Comparison of ENCODE assay signal across 1 cellular context in genomic region chr20:11537032-11537431, GRCh38.
TF ChIP-seq lines count a peak whose summit lies in the region.

No MANE protein-coding gene starts in this region.

TF ChIP-seq in A549, 52 proteins besides CTCF, POLR2A, EP300 and RAD21 (continued from another document):
- no peak for TF ChIP-seq ZSCAN20 (CRISPR knock-in tag; IDR thresholded peaks at IDR 0.05)
- TF ChIP-seq ELK1 (IDR thresholded peaks at IDR 0.05; ENCODE audit: low read depth, low read length), result no peak
- no peak for TF ChIP-seq ZFP36 (IDR thresholded peaks at IDR 0.05; ENCODE audit: borderline replicate concordance, partially characterized antibody)
- TF ChIP-seq TFCP2L1 (CRISPR knock-in tag; IDR thresholded peaks at IDR 0.05), result no peak
- TF ChIP-seq BCL3 (IDR thresholded peaks at IDR 0.05), result no peak
- TF ChIP-seq ZC3H11A (IDR thresholded peaks at IDR 0.05), result no peak
- no peak for TF ChIP-seq EHF (CRISPR knock-in tag; IDR thresholded peaks at IDR 0.05)
- no peak for TF ChIP-seq POLR2AphosphoS2 (conservative IDR thresholded peaks at IDR 0.05; ENCODE audit: low read length)
- no peak for TF ChIP-seq CHD2 (IDR thresholded peaks at IDR 0.05; ENCODE audit: low read length, partially characterized antibody)
- TF ChIP-seq MAZ (IDR thresholded peaks at IDR 0.05; ENCODE audit: borderline replicate concordance, low read depth, low read length), result no peak
- no peak for TF ChIP-seq RNF2 (IDR thresholded peaks at IDR 0.05; ENCODE audit: borderline replicate concordance, low read depth)
- TF ChIP-seq ESRRA (IDR thresholded peaks at IDR 0.05; ENCODE audit: borderline replicate concordance, low read length), result no peak
- no peak for TF ChIP-seq CBX2 (IDR thresholded peaks at IDR 0.05; ENCODE audit: borderline replicate concordance, low read depth)
- no peak for TF ChIP-seq RARB (CRISPR knock-in tag; IDR thresholded peaks at IDR 0.05)
- no peak for TF ChIP-seq NPAS2 (CRISPR knock-in tag; IDR thresholded peaks at IDR 0.05; ENCODE audit: borderline replicate concordance)
- no peak for TF ChIP-seq HEYL (CRISPR knock-in tag; IDR thresholded peaks at IDR 0.05)
- TF ChIP-seq HES2 (IDR thresholded peaks at IDR 0.05), result no peak
